In genomic region chr12:51270847-51271518, GRCh38 we compare ENCODE assay signal across 1 cellular context.
TF ChIP-seq lines count a peak whose summit lies in the region.

No MANE protein-coding gene starts in this region.

TF ChIP-seq in SK-N-SH treated with all-trans-retinoic acid at 6 μM for 48 hours, 23 proteins besides CTCF, POLR2A, EP300 and RAD21 (continued from another document):
- no peak for TF ChIP-seq TSHZ2 (CRISPR knock-in tag; IDR thresholded peaks at IDR 0.05)
